9 cellular contexts compared by ENCODE assay signal in genomic region chr10:70671619-70672164, GRCh38. TPM values are rescaled to one million over a fixed set of nuclear protein-coding genes. Genes with fewer than 3 reads are reported as not detected.
DNase-seq lines count a peak whose midpoint lies in the region; ATAC-seq and TF ChIP-seq lines count a peak whose summit lies in the region.
"Had no signal": no experiment of that assay in that cellular context is flagged by ENCODE, and none has a peak within 500 bp of the region (broad histone marks: within the 10 kb centered on the region; RNA-seq: fewer than 3 reads in every experiment).

No MANE protein-coding gene starts in this region.

- TF ChIP-seq CTCF in HEK293 (tag by site-specific recombination; IDR thresholded peaks at IDR 0.05) (no peak), gastroesophageal sphincter (IDR thresholded peaks at IDR 0.05) (no peak)

- H3K4me3 Mint-ChIP-seq in activated T-helper 17 cell treated with anti-CD3 and anti-CD28 coated beads, Interleukin-2, amount 50 U/mL, for 72 hours = peak overlapping the region; percentile 36

- H3K27ac ChIP-seq in HEK293 (ENCODE audit: extremely low read depth, low read depth, low read length) (no peak overlapping the region), iPS DF 6.9 (ENCODE audit: low read length) (no peak overlapping the region), skin epidermis (peak overlapping the region in 5 of 21 experiments; percentile 5 to 65 (median 16)), gastroesophageal sphincter (no peak overlapping the region)
- H3K27ac ChIP-seq: foreskin keratinocyte had no signal

- H3K36me3 Mint-ChIP-seq in activated T-helper 17 cell treated with anti-CD3 and anti-CD28 coated beads, Interleukin-2, amount 50 U/mL, for 72 hours (ENCODE audit: low read depth) = no peaks in the 10 kb centered on the region

- TF ChIP-seq POLR2A in gastroesophageal sphincter (IDR thresholded peaks at IDR 0.05) = no peak

- H3K27me3 Mint-ChIP-seq in activated T-helper 17 cell treated with anti-CD3 and anti-CD28 coated beads, Interleukin-2, amount 50 U/mL, for 72 hours = peaks cover 40% of the 10 kb centered on the region

- TF ChIP-seq EP300 in gastroesophageal sphincter (IDR thresholded peaks at IDR 0.05) = no peak

- H3K4me1 ChIP-seq in HEK293 (ENCODE audit: control insufficient read depth, insufficient read depth, low read length) = no peaks in the 10 kb centered on the region
- H3K4me1 ChIP-seq in iPS DF 6.9 (ENCODE audit: control insufficient read depth, insufficient read depth, low read length) = 0 out of 2 replicates have a peak, but pooled peaks cover 3% of the 10 kb centered on the region
- H3K4me1 ChIP-seq in gastroesophageal sphincter = peaks cover 0 to 24% (median 11%) of the 10 kb centered on the region in 3 donors

- peaks cover 6% of the 10 kb centered on the region for H3K4me1 Mint-ChIP-seq in activated T-helper 17 cell treated with anti-CD3 and anti-CD28 coated beads, Interleukin-2, amount 50 U/mL, for 72 hours

- no peaks in the 10 kb centered on the region for H3K36me3 ChIP-seq in HEK293 (ENCODE audit: control insufficient read depth in 2 of 2, insufficient read depth in 1 of 2, low read length in 2 of 2)
- H3K36me3 ChIP-seq in iPS DF 6.9 (ENCODE audit: control insufficient read depth, insufficient read depth, low read length) = no peaks in the 10 kb centered on the region
- H3K36me3 ChIP-seq in gastroesophageal sphincter = no peaks in the 10 kb centered on the region

- peak overlapping the region; percentile 24 for H3K4me3 ChIP-seq in HEK293 (ENCODE audit: low read depth, low read length)
- peak overlapping the region; percentile 36; the same call in 1 of the 2 replicates for H3K4me3 ChIP-seq in iPS DF 6.9 (ENCODE audit: low read length)
- H3K4me3 ChIP-seq in skin epidermis = peak overlapping the region in 6 of 7 experiments; percentile 6 to 39 (median 28)
- H3K4me3 ChIP-seq in gastroesophageal sphincter = peak overlapping the region in 1 of 2 donors; percentile 50

- H3K9me3 Mint-ChIP-seq in activated T-helper 17 cell treated with anti-CD3 and anti-CD28 coated beads, Interleukin-2, amount 50 U/mL, for 72 hours = no peaks in the 10 kb centered on the region

- no peaks in the 10 kb centered on the region for H3K27me3 ChIP-seq in iPS DF 6.9 (ENCODE audit: control insufficient read depth, insufficient read depth, low read length)
- peaks cover 57% of the 10 kb centered on the region for H3K27me3 ChIP-seq in gastroesophageal sphincter

- no peak overlapping the region for H3K27ac Mint-ChIP-seq in activated T-helper 17 cell treated with anti-CD3 and anti-CD28 coated beads, Interleukin-2, amount 50 U/mL, for 72 hours

- POLR2A ChIA-PET in HEK293 (lab: Yijun Ruan, JAX) = no interaction called here

- CTCF ChIA-PET in HEK293 (lab: Yijun Ruan, JAX) = no interaction called here

- H3K9me3 ChIP-seq in HEK293 (ENCODE audit: control insufficient read depth, insufficient read depth, low read depth, low read length) = no peaks in the 10 kb centered on the region
- no peaks in the 10 kb centered on the region for H3K9me3 ChIP-seq in iPS DF 6.9 (ENCODE audit: control insufficient read depth, insufficient read depth, low read length)
- no peaks in the 10 kb centered on the region for H3K9me3 ChIP-seq in gastroesophageal sphincter

- DNase-seq in iPS DF 6.9 (ENCODE audit: low read depth, low spot score) (no peak), NCI-H1436 treated with DMSO at 0.1 percent for 48 hours (lab: John Stamatoyannopoulos, UW) (no peak)
- DNase-seq: foreskin keratinocyte had no signal

- no CpG with 5 or more reads among the region's 5 CpGs for WGBS in iPS DF 6.9 (ENCODE audit: insufficient coverage, insufficient read length)
- WGBS in gastroesophageal sphincter (ENCODE audit: low coverage in 1 of 2), 2 donors = no CpG with 5 or more reads among the region's 5 CpGs

- ATAC-seq in activated T-helper 17 cell treated with anti-CD3 and anti-CD28 coated beads, Interleukin-2, amount 50 U/mL, for 72 hours (replicated peaks) = no peak
- ATAC-seq in gastroesophageal sphincter (no peak), HG02588 (IDR thresholded peaks at IDR 0.05; ENCODE audit: unreplicated experiment) (no peak), HG02610 (IDR thresholded peaks at IDR 0.05; ENCODE audit: unreplicated experiment) (no peak)

TF ChIP-seq in HEK293, 187 proteins besides CTCF, POLR2A, EP300 and RAD21 (continues in another document):
- TF ChIP-seq ZNF768 (tag by site-specific recombination; IDR thresholded peaks at IDR 0.05) (no peak), REPIN1 (tag by site-specific recombination; IDR thresholded peaks at IDR 0.05; ENCODE audit: low read depth) (no peak), ZNF791 (tag by site-specific recombination; IDR thresholded peaks at IDR 0.05) (no peak), ZNF248 (tag by site-specific recombination; IDR thresholded peaks at IDR 0.05) (no peak), OSR2 (tag by site-specific recombination; IDR thresholded peaks at IDR 0.05) (no peak), ZNF513 (tag by site-specific recombination; IDR thresholded peaks at IDR 0.05) (no peak), ZNF391 (tag by site-specific recombination; IDR thresholded peaks at IDR 0.05; ENCODE audit: borderline replicate concordance, low read depth) (no peak), SP7 (tag by site-specific recombination; IDR thresholded peaks at IDR 0.05) (0 out of 2 replicates have a peak, but pooled peaks have one; percentile 27), YY2 (tag by site-specific recombination; IDR thresholded peaks at IDR 0.05) (no peak), ZNF10 (tag by site-specific recombination; IDR thresholded peaks at IDR 0.05) (no peak), GLIS1 (tag by site-specific recombination; IDR thresholded peaks at IDR 0.05) (no peak), ZNF138 (tag by site-specific recombination; IDR thresholded peaks at IDR 0.05; ENCODE audit: borderline replicate concordance) (no peak), ZNF639 (tag by site-specific recombination; IDR thresholded peaks at IDR 0.05) (peak; percentile 51; the same call in 1 of the 2 replicates), ZNF2 (tag by site-specific recombination; IDR thresholded peaks at IDR 0.05) (no peak), ZSCAN5A (tag by site-specific recombination; IDR thresholded peaks at IDR 0.05) (0 out of 2 replicates have a peak, but pooled peaks have one; percentile 40), KLF17 (tag by site-specific recombination; IDR thresholded peaks at IDR 0.05) (0 out of 2 replicates have a peak, but pooled peaks have one; percentile 18), ZNF580 (tag by site-specific recombination; IDR thresholded peaks at IDR 0.05) (peak; percentile 82), ZNF335 (tag by site-specific recombination; conservative IDR thresholded peaks at IDR 0.05) (no peak), ZNF664 (tag by site-specific recombination; IDR thresholded peaks at IDR 0.05) (peak; percentile 99), ZNF140 (tag by site-specific recombination; IDR thresholded peaks at IDR 0.05) (no peak), ZNF37A (tag by site-specific recombination; IDR thresholded peaks at IDR 0.05) (no peak), BCL11B (tag by site-specific recombination; IDR thresholded peaks at IDR 0.05; ENCODE audit: low read depth) (no peak)

RNA-seq across cellular contexts. Expression of gene ADAMTS14, which starts 0.6 kb away (rescaled TPM):
- total RNA-seq in activated T-helper 17 cell treated with anti-CD3 and anti-CD28 coated beads, Interleukin-2, amount 50 U/mL, for 72 hours = under 1 TPM; 0.06 to 0.19 TPM
- total RNA-seq in gastroesophageal sphincter = under 1 TPM in 2 of 4 donors, not detected in 2; 0.04 to 0.27 TPM
- total RNA-seq: foreskin keratinocyte had no signal
